Comparison of ENCODE assay signal across 8 cellular contexts in genomic region chr4:138919094-138919936, GRCh38.
DNase-seq lines count a peak whose midpoint lies in the region; ATAC-seq and TF ChIP-seq lines count a peak whose summit lies in the region.

No MANE protein-coding gene starts in this region.

- intact Hi-C loops in activated CD4-positive, alpha-beta memory T cell treated with anti-CD3 and anti-CD28 coated beads for 36 hours (cut with micrococcal nuclease) = no loop called here
- intact Hi-C loops in activated T-helper 1 cell treated with anti-CD3 and anti-CD28 coated beads, Interleukin-12 subunit alpha, Interleukin-12 subunit beta, Interleukin-2, Interleukin-4 antibody, amounts not matched to agents 30 ng/mL and 10 ng/mL and 1 ng/mL, durations not matched to agents 14 hours and 24 hours and 36 hours (cut with micrococcal nuclease) = no loop called here

- CTCF ChIA-PET in activated CD4-positive, alpha-beta memory T cell treated with anti-CD3 and anti-CD28 coated beads for 36 hours (lab: Charles Lee) = no interaction called here
- CTCF ChIA-PET in activated CD4-positive, alpha-beta memory T cell treated with anti-CD3 and anti-CD28 coated beads, Interleukin-2, amount 10 ng/mL, durations not matched to agents 7 days and 5 days (lab: Charles Lee) = no interaction called here

- H3K4me1 ChIP-seq in parathyroid adenoma = peaks cover 8% of the 10 kb centered on the region

- H3K27me3 Mint-ChIP-seq in activated CD4-positive, alpha-beta memory T cell treated with anti-CD3 and anti-CD28 coated beads for 36 hours = peaks cover 11% of the 10 kb centered on the region
- peaks cover 15% of the 10 kb centered on the region for H3K27me3 Mint-ChIP-seq in activated CD4-positive, alpha-beta memory T cell treated with anti-CD3 and anti-CD28 coated beads, Interleukin-2, amount 10 ng/mL, durations not matched to agents 7 days and 5 days
- peaks cover 8% of the 10 kb centered on the region for H3K27me3 Mint-ChIP-seq in activated T-helper 1 cell treated with anti-CD3 and anti-CD28 coated beads, Interleukin-12 subunit alpha, Interleukin-12 subunit beta, Interleukin-2, Interleukin-4 antibody, amounts not matched to agents 30 ng/mL and 10 ng/mL and 1 ng/mL, durations not matched to agents 14 hours and 24 hours and 36 hours (ENCODE audit: insufficient read depth)

- ATAC-seq in HG02885 (IDR thresholded peaks at IDR 0.05; ENCODE audit: poor library complexity, unreplicated experiment) = peak; percentile 75
- no peak for ATAC-seq in HG03175 (IDR thresholded peaks at IDR 0.05; ENCODE audit: unreplicated experiment)

- no peaks in the 10 kb centered on the region for H3K4me1 Mint-ChIP-seq in activated CD4-positive, alpha-beta memory T cell treated with anti-CD3 and anti-CD28 coated beads for 36 hours (ENCODE audit: low read depth)
- no peaks in the 10 kb centered on the region for H3K4me1 Mint-ChIP-seq in activated CD4-positive, alpha-beta memory T cell treated with anti-CD3 and anti-CD28 coated beads, Interleukin-2, amount 10 ng/mL, durations not matched to agents 7 days and 5 days
- H3K4me1 Mint-ChIP-seq in activated T-helper 1 cell treated with anti-CD3 and anti-CD28 coated beads, Interleukin-12 subunit alpha, Interleukin-12 subunit beta, Interleukin-2, Interleukin-4 antibody, amounts not matched to agents 30 ng/mL and 10 ng/mL and 1 ng/mL, durations not matched to agents 14 hours and 24 hours and 36 hours (ENCODE audit: low read depth) = peaks cover 7% of the 10 kb centered on the region

- H3K79me2 ChIP-seq in parathyroid adenoma = no peaks in the 10 kb centered on the region

- H3K36me3 ChIP-seq in parathyroid adenoma (ENCODE audit: control insufficient read depth, insufficient read depth, low read length) = no peaks in the 10 kb centered on the region

- peak; percentile 84 for TF ChIP-seq CTCF in parathyroid adenoma (IDR thresholded peaks at IDR 0.05)

- H3K9me3 Mint-ChIP-seq in activated CD4-positive, alpha-beta memory T cell treated with anti-CD3 and anti-CD28 coated beads for 36 hours = no peaks in the 10 kb centered on the region
- H3K9me3 Mint-ChIP-seq in activated CD4-positive, alpha-beta memory T cell treated with anti-CD3 and anti-CD28 coated beads, Interleukin-2, amount 10 ng/mL, durations not matched to agents 7 days and 5 days = no peaks in the 10 kb centered on the region
- H3K9me3 Mint-ChIP-seq in activated T-helper 1 cell treated with anti-CD3 and anti-CD28 coated beads, Interleukin-12 subunit alpha, Interleukin-12 subunit beta, Interleukin-2, Interleukin-4 antibody, amounts not matched to agents 30 ng/mL and 10 ng/mL and 1 ng/mL, durations not matched to agents 14 hours and 24 hours and 36 hours = no peaks in the 10 kb centered on the region

- DNase-seq in activated CD4-positive, alpha-beta memory T cell treated with anti-CD3 and anti-CD28 coated beads for 36 hours = peak; percentile 30
- no peak for DNase-seq in activated CD4-positive, alpha-beta memory T cell treated with anti-CD3 and anti-CD28 coated beads, Interleukin-2, amount 10 ng/mL, durations not matched to agents 7 days and 5 days
- peak; percentile 80 for DNase-seq in NCI-H2227 treated with DMSO at 0.1 percent for 48 hours (lab: John Stamatoyannopoulos, UW)
- peak; percentile 16 for DNase-seq in activated T-helper 1 cell treated with anti-CD3 and anti-CD28 coated beads, Interleukin-12 subunit alpha, Interleukin-12 subunit beta, Interleukin-2, Interleukin-4 antibody, amounts not matched to agents 30 ng/mL and 10 ng/mL and 1 ng/mL, durations not matched to agents 14 hours and 24 hours and 36 hours (ENCODE audit: low spot score)
- peak; percentile 86 for DNase-seq in globus pallidus (ENCODE audit: low spot score)

- H3K4me3 ChIP-seq in parathyroid adenoma (ENCODE audit: low read depth, low read length) = no peak overlapping the region

- no peaks in the 10 kb centered on the region for H3K36me3 Mint-ChIP-seq in activated CD4-positive, alpha-beta memory T cell treated with anti-CD3 and anti-CD28 coated beads for 36 hours
- no peaks in the 10 kb centered on the region for H3K36me3 Mint-ChIP-seq in activated CD4-positive, alpha-beta memory T cell treated with anti-CD3 and anti-CD28 coated beads, Interleukin-2, amount 10 ng/mL, durations not matched to agents 7 days and 5 days (ENCODE audit: low read depth)
- no peaks in the 10 kb centered on the region for H3K36me3 Mint-ChIP-seq in activated T-helper 1 cell treated with anti-CD3 and anti-CD28 coated beads, Interleukin-12 subunit alpha, Interleukin-12 subunit beta, Interleukin-2, Interleukin-4 antibody, amounts not matched to agents 30 ng/mL and 10 ng/mL and 1 ng/mL, durations not matched to agents 14 hours and 24 hours and 36 hours (ENCODE audit: low read depth)

- no peaks in the 10 kb centered on the region for H3K9me3 ChIP-seq in parathyroid adenoma (ENCODE audit: control insufficient read depth, low read length)

- no peak overlapping the region for H3K27ac Mint-ChIP-seq in activated CD4-positive, alpha-beta memory T cell treated with anti-CD3 and anti-CD28 coated beads for 36 hours
- H3K27ac Mint-ChIP-seq in activated CD4-positive, alpha-beta memory T cell treated with anti-CD3 and anti-CD28 coated beads, Interleukin-2, amount 10 ng/mL, durations not matched to agents 7 days and 5 days = no peak overlapping the region
- peak overlapping the region; percentile 59 for H3K27ac Mint-ChIP-seq in activated T-helper 1 cell treated with anti-CD3 and anti-CD28 coated beads, Interleukin-12 subunit alpha, Interleukin-12 subunit beta, Interleukin-2, Interleukin-4 antibody, amounts not matched to agents 30 ng/mL and 10 ng/mL and 1 ng/mL, durations not matched to agents 14 hours and 24 hours and 36 hours

- H2AFZ ChIP-seq in parathyroid adenoma = peak overlapping the region; percentile 51

- H3K4me2 ChIP-seq in parathyroid adenoma (ENCODE audit: low read length) = peak overlapping the region; percentile 53

- H3K27me3 ChIP-seq in parathyroid adenoma (ENCODE audit: control insufficient read depth, insufficient read depth, low read length) = no peaks in the 10 kb centered on the region

- H3K9ac ChIP-seq in parathyroid adenoma = no peak overlapping the region

- no peak overlapping the region for H3K27ac ChIP-seq in parathyroid adenoma

- POLR2A ChIA-PET in activated CD4-positive, alpha-beta memory T cell treated with anti-CD3 and anti-CD28 coated beads for 36 hours (lab: Charles Lee) = no interaction called here
- POLR2A ChIA-PET in activated CD4-positive, alpha-beta memory T cell treated with anti-CD3 and anti-CD28 coated beads, Interleukin-2, amount 10 ng/mL, durations not matched to agents 7 days and 5 days (lab: Charles Lee) = no interaction called here

- no peak overlapping the region for H3K4me3 Mint-ChIP-seq in activated CD4-positive, alpha-beta memory T cell treated with anti-CD3 and anti-CD28 coated beads for 36 hours
- no peak overlapping the region for H3K4me3 Mint-ChIP-seq in activated CD4-positive, alpha-beta memory T cell treated with anti-CD3 and anti-CD28 coated beads, Interleukin-2, amount 10 ng/mL, durations not matched to agents 7 days and 5 days
- H3K4me3 Mint-ChIP-seq in activated T-helper 1 cell treated with anti-CD3 and anti-CD28 coated beads, Interleukin-12 subunit alpha, Interleukin-12 subunit beta, Interleukin-2, Interleukin-4 antibody, amounts not matched to agents 30 ng/mL and 10 ng/mL and 1 ng/mL, durations not matched to agents 14 hours and 24 hours and 36 hours = no peak overlapping the region
